Comparison of ENCODE assay signal across 13 cellular contexts in genomic region chr5:1282993-1283728, GRCh38. TPM values are rescaled to one million over a fixed set of nuclear protein-coding genes. Genes with fewer than 3 reads are reported as not detected.
DNase-seq lines count a peak whose midpoint lies in the region; ATAC-seq and TF ChIP-seq lines count a peak whose summit lies in the region.
"Not testable (repeated sequence)": the region's sequence is repeated elsewhere in the genome, so short reads cannot be mapped to it uniquely, and the experiment has no call there.
"Had no signal": no experiment of that assay in that cellular context is flagged by ENCODE, and none has a peak within 500 bp of the region (broad histone marks: within the 10 kb centered on the region; RNA-seq: fewer than 3 reads in every experiment).

No MANE protein-coding gene starts in this region.

- POLR2A ChIA-PET in activated B cell treated with CpG ODN at 0.5 μM for 24 hours (lab: Charles Lee): interaction anchor here (0.6 kb wide), 1 partner anchor 41 kb away, joined by 17 read pairs; no protein-coding TSS in a partner anchor

- H3K79me2 ChIP-seq in H9 (ENCODE audit: insufficient read depth, low read length): not testable (repeated sequence)

- H3K27ac Mint-ChIP-seq in H9 (peak overlapping the region in 2 of 3 experiments; percentile 24 to 61; a peak in 2 of 7 replicates), endodermal cell (peak overlapping the region; percentile 35)
- not testable (repeated sequence) for H3K27ac Mint-ChIP-seq in activated B cell treated with CpG ODN at 0.5 μM for 24 hours, type B pancreatic cell

- not testable (repeated sequence) for TF ChIP-seq CTCF in H9 (conservative IDR thresholded peaks at IDR 0.05); activated B cell treated with CpG ODN at 0.5 μM for 24 hours (IDR thresholded peaks at IDR 0.05); endodermal cell (conservative IDR thresholded peaks at IDR 0.05); type B pancreatic cell (conservative IDR thresholded peaks at IDR 0.05)

- not testable (repeated sequence) for H3K9ac ChIP-seq in H9 (ENCODE audit: extremely low read depth, insufficient read length, low read length); endodermal cell (ENCODE audit: extremely low read depth, low read length, poor library complexity, severe bottlenecking); neuronal stem cell (ENCODE audit: low read depth, low read length, poor library complexity)

- not testable (repeated sequence) for H2BK5ac ChIP-seq in H9 (ENCODE audit: insufficient read length, low read length); neuronal stem cell (ENCODE audit: low read length)

- H3K56ac ChIP-seq in H9 (ENCODE audit: insufficient read length, low read depth, low read length): not testable (repeated sequence)

- H3K36me3 ChIP-seq in endodermal cell (ENCODE audit: control insufficient read depth, insufficient read depth, low read length); neuronal stem cell (replicated peaks in 1 of 2; ENCODE audit: control insufficient read depth in 2 of 2, insufficient read depth in 2 of 2, low read length in 2 of 2): not testable (repeated sequence)

- H3K9me3 Mint-ChIP-seq in H9, activated B cell treated with CpG ODN at 0.5 μM for 24 hours, endodermal cell, type B pancreatic cell: not testable (repeated sequence)

- H3K4me2 ChIP-seq in H9 (ENCODE audit: insufficient read depth, insufficient read length, low read length); neuronal stem cell (ENCODE audit: insufficient read depth, low read length, poor library complexity, severe bottlenecking): not testable (repeated sequence)

- not testable (repeated sequence) for H4K8ac ChIP-seq in H9 (replicated peaks; ENCODE audit: insufficient read length, low read depth, low read length); neuronal stem cell (ENCODE audit: low read depth, low read length)

- H3K4me1 ChIP-seq in H9 (ENCODE audit: insufficient read depth, low read length); endodermal cell (ENCODE audit: control insufficient read depth, insufficient read depth, low read length); neuronal stem cell (ENCODE audit: control insufficient read depth in 2 of 2, insufficient read depth in 1 of 2, low read depth in 1 of 2, low read length in 2 of 2): not testable (repeated sequence)

- H3K27me3 Mint-ChIP-seq in H9 (ENCODE audit: low read depth); activated B cell treated with CpG ODN at 0.5 μM for 24 hours; endodermal cell (ENCODE audit: insufficient read depth); type B pancreatic cell: not testable (repeated sequence)

- not testable (repeated sequence) for H3K14ac ChIP-seq in H9 (ENCODE audit: insufficient read depth, low read length)
- H3K14ac ChIP-seq in neuronal stem cell (ENCODE audit: low read length): peak overlapping the region; percentile 71

- not testable (repeated sequence) for H2AK5ac ChIP-seq in H9 (ENCODE audit: insufficient read length, low read length); neuronal stem cell (ENCODE audit: low read depth, low read length)

- not testable (repeated sequence) for H3K4ac ChIP-seq in H9 (ENCODE audit: low read depth, low read length); neuronal stem cell (ENCODE audit: low read length)

- not testable (repeated sequence) for H3T11ph ChIP-seq in H9 (ENCODE audit: low read length)

- H3K4me1 Mint-ChIP-seq in H9; activated B cell treated with CpG ODN at 0.5 μM for 24 hours; endodermal cell; type B pancreatic cell (ENCODE audit: unreplicated experiment): not testable (repeated sequence)

- not testable (repeated sequence) for H3K9me3 ChIP-seq in H9 (ENCODE audit: control insufficient read depth, low read depth, low read length); endodermal cell (ENCODE audit: control insufficient read depth, low read length); neuronal stem cell (replicated peaks in 1 of 2; ENCODE audit: control insufficient read depth in 2 of 2, insufficient read depth in 1 of 2, low read depth in 1 of 2, low read length in 2 of 2)

- H3K4me3 Mint-ChIP-seq in H9, activated B cell treated with CpG ODN at 0.5 μM for 24 hours, endodermal cell, type B pancreatic cell: not testable (repeated sequence)

- intact Hi-C loops in activated B cell treated with CpG ODN at 0.5 μM for 24 hours (cut with micrococcal nuclease): not testable (repeated sequence)

- not testable (repeated sequence) for H2BK15ac ChIP-seq in H9 (ENCODE audit: low read depth, low read length); neuronal stem cell (ENCODE audit: low read length)

- H3K79me1 ChIP-seq in H9 (ENCODE audit: insufficient read depth, low read depth, low read length, poor library complexity, severe bottlenecking); neuronal stem cell (ENCODE audit: low read depth, low read length): not testable (repeated sequence)

- ATAC-seq in activated B cell treated with CpG ODN at 0.5 μM for 24 hours (ENCODE audit: low read depth): not testable (repeated sequence)

- CTCF ChIA-PET in activated B cell treated with CpG ODN at 0.5 μM for 24 hours (lab: Charles Lee): not testable (repeated sequence)

- not testable (repeated sequence) for H2AFZ ChIP-seq in H9 (ENCODE audit: low read length); neuronal stem cell (ENCODE audit: low read length)

- not testable (repeated sequence) for H3K18ac ChIP-seq in H9 (ENCODE audit: insufficient read length, low read depth, low read length); neuronal stem cell (ENCODE audit: low read length)

- not testable (repeated sequence) for H4K91ac ChIP-seq in H9 (ENCODE audit: insufficient read length, low read depth, low read length); neuronal stem cell (ENCODE audit: low read depth, low read length, poor library complexity)

- not testable (repeated sequence) for H2BK12ac ChIP-seq in H9 (ENCODE audit: insufficient read length, low read depth, low read length); neuronal stem cell (ENCODE audit: low read length)

- DNase-seq in H9: peak; percentile 19
- DNase-seq in activated B cell treated with CpG ODN at 0.5 μM for 24 hours: peak; percentile 9
- peak; percentile 43 for DNase-seq in activated effector memory CD4-positive, alpha-beta T cell treated with anti-CD3 and anti-CD28 coated beads, Interleukin-2, amount 50 U/mL, for 16 hours
- DNase-seq in endodermal cell: peak; percentile 26
- peak; percentile 50 for DNase-seq in islet precursor cell
- DNase-seq in mesenteric fat pad (ENCODE audit: low spot score): peak; percentile 49
- not testable (repeated sequence) for DNase-seq in neuronal stem cell (ENCODE audit: low spot score)
- DNase-seq in type B pancreatic cell (ENCODE audit: extremely low spot score, unreplicated experiment): peak; percentile 61

- H3K36me3 Mint-ChIP-seq in H9 (ENCODE audit: insufficient read depth in 1 of 3, low read depth in 3 of 3): peaks cover 17 to 25% (median 22%) of the 10 kb centered on the region in 3 experiments
- not testable (repeated sequence) for H3K36me3 Mint-ChIP-seq in activated B cell treated with CpG ODN at 0.5 μM for 24 hours (ENCODE audit: low read depth); endodermal cell (ENCODE audit: low read depth); type B pancreatic cell

- not testable (repeated sequence) for H4K20me1 ChIP-seq in H9 (ENCODE audit: control insufficient read depth, insufficient read depth, insufficient read length)

- not testable (repeated sequence) for H4K5ac ChIP-seq in H9 (ENCODE audit: insufficient read length, low read depth, low read length)

- H3K4me3 ChIP-seq in endodermal cell (ENCODE audit: low read length); neuronal stem cell (ENCODE audit: low read length in 2 of 2): not testable (repeated sequence)

- not testable (repeated sequence) for H3K23me2 ChIP-seq in H9 (ENCODE audit: insufficient read length, low read depth, low read length, poor library complexity, severe bottlenecking)

- H2BK20ac ChIP-seq in H9 (ENCODE audit: low read depth, low read length, poor library complexity, severe bottlenecking): not testable (repeated sequence)

- not testable (repeated sequence) for H2BK120ac ChIP-seq in H9 (ENCODE audit: low read depth, low read length, poor library complexity, severe bottlenecking); neuronal stem cell (ENCODE audit: low read depth, low read length)

- not testable (repeated sequence) for H3K27me3 ChIP-seq in H9 (ENCODE audit: insufficient read depth, low read length); endodermal cell (ENCODE audit: control insufficient read depth, insufficient read depth, low read length, poor library complexity, severe bottlenecking); neuronal stem cell (ENCODE audit: control insufficient read depth in 3 of 3, insufficient read depth in 3 of 3, low read depth in 1 of 3, low read length in 3 of 3)

- WGBS in H9 (ENCODE audit: extremely low coverage, insufficient read length, low lambda C conversion rate): no CpG with 5 or more reads among the region's 40 CpGs
- 89 to 91% methylated on average over 9 to 40 of the region's 40 CpGs for WGBS in endodermal cell (ENCODE audit: insufficient coverage in 1 of 2, insufficient read length in 1 of 2), 2 experiments
- WGBS in neuronal stem cell (ENCODE audit: extremely low coverage in 2 of 2, insufficient read length in 2 of 2, insufficient replicate concordance in 1 of 2), 2 donors: no CpG with 5 or more reads among the region's 40 CpGs

- H3K27ac ChIP-seq in H9 (ENCODE audit: insufficient read length, low read depth, low read length); endodermal cell (ENCODE audit: low read depth, low read length); neuronal stem cell (replicated peaks; ENCODE audit: low read length): not testable (repeated sequence)

- not testable (repeated sequence) for H3K23ac ChIP-seq in H9 (ENCODE audit: insufficient read length, low read depth, low read length)
- H3K23ac ChIP-seq in neuronal stem cell (ENCODE audit: low read depth, low read length, poor library complexity): peak overlapping the region; percentile 43

RNA-seq across cellular contexts. Expression of gene TERT, which starts 11.7 kb away (rescaled TPM):
- total RNA-seq in H9 (2021) (13.3 and 15.5 TPM in 2 replicates), activated B cell treated with CpG ODN at 0.5 μM for 24 hours (0.22 and 0.35 TPM in 2 replicates), endodermal cell (1 to 10 TPM; 7.1 to 9.8 TPM), mesenteric fat pad (not detected), type B pancreatic cell (ENCODE audit: low replicate concordance) (1.7 and 2.4 TPM in 2 replicates)
- 3.0 TPM for polyA plus RNA-seq in endodermal cell (2013, experiment 1 of 2)
- polyA plus RNA-seq in endodermal cell (2013, experiment 2 of 2): 2.3 TPM
- polyA plus RNA-seq in neuronal stem cell (2013, experiment 1 of 2): 2.5 TPM
- 2.5 TPM for polyA plus RNA-seq in neuronal stem cell (2013, experiment 2 of 2)
- total RNA-seq: GM23248 had no signal
- polyA plus RNA-seq: BJ, CD14-positive monocyte, GM23248 had no signal

RNA-seq across cellular contexts. Expression of gene SLC6A18, which starts 58.0 kb away (rescaled TPM):
- not detected in 2 replicates for total RNA-seq in H9 (2021)
- not detected in 2 replicates for total RNA-seq in activated B cell treated with CpG ODN at 0.5 μM for 24 hours
- not detected for total RNA-seq in endodermal cell
- polyA plus RNA-seq in endodermal cell (2013, experiment 1 of 2): not detected
- not detected for polyA plus RNA-seq in endodermal cell (2013, experiment 2 of 2)
- not detected for total RNA-seq in mesenteric fat pad
- polyA plus RNA-seq in neuronal stem cell (2013, experiment 1 of 2): not detected
- not detected for polyA plus RNA-seq in neuronal stem cell (2013, experiment 2 of 2)
- 0.41 and 0.48 TPM in 2 replicates for total RNA-seq in type B pancreatic cell (ENCODE audit: low replicate concordance)
- total RNA-seq: A673; CD8-positive, alpha-beta T cell; GM23248 had no signal
- polyA plus RNA-seq: BJ, CD14-positive monocyte, GM23248 had no signal
